ENCODE assay signal across 8 cellular contexts in genomic region chr12:75641031-75641780, GRCh38.
DNase-seq lines count a peak whose midpoint lies in the region; ATAC-seq lines count a peak whose summit lies in the region.

No MANE protein-coding gene starts in this region.

- peak; percentile 95 for ATAC-seq in GM19397 (IDR thresholded peaks at IDR 0.05; ENCODE audit: unreplicated experiment)
- peak; percentile 99 for ATAC-seq in HG03432 (IDR thresholded peaks at IDR 0.05; ENCODE audit: unreplicated experiment)
- ATAC-seq in T-helper 17 cell, result peak; percentile 79

- no peaks in the 10 kb centered on the region for H3K27me3 Mint-ChIP-seq in T-helper 17 cell

- H3K9me3 ChIP-seq in BLaER1, result no peaks in the 10 kb centered on the region
- no peaks in the 10 kb centered on the region for H3K9me3 ChIP-seq in T-helper 17 cell (ENCODE audit: control insufficient read depth, low read length, poor library complexity, severe bottlenecking)

- no peak overlapping the region for H3K9ac ChIP-seq in BLaER1

- H3K27me3 ChIP-seq in BLaER1, result no peaks in the 10 kb centered on the region

- H3K36me3 ChIP-seq in BLaER1, result no peaks in the 10 kb centered on the region

- peaks cover 38% of the 10 kb centered on the region for H3K4me1 ChIP-seq in BLaER1

- no peak overlapping the region for H3K4me3 Mint-ChIP-seq in T-helper 17 cell

- no peak overlapping the region for H3K4me3 ChIP-seq in BLaER1

- no peaks in the 10 kb centered on the region for H3K36me3 Mint-ChIP-seq in T-helper 17 cell (ENCODE audit: low read depth)

- DNase-seq in T-helper 17 cell (no peak), epithelial cell of prostate (ENCODE audit: low read depth, low spot score) (peak; percentile 81), NCI-H2227 treated with DMSO at 0.1 percent for 48 hours (lab: John Stamatoyannopoulos, UW) (no peak), NCI-H128 (lab: John Stamatoyannopoulos, UW; ENCODE audit: unreplicated experiment) (no peak)
- peak; percentile 7 to 38 (median 27) for DNase-seq in stimulated activated CD4-positive, alpha-beta T cell treated with anti-CD3 and anti-CD28 coated beads, TNF-alpha, amount 100 ng/mL, for 24 hours (ENCODE audit: low read depth in 3 of 3)

- H4K20me1 ChIP-seq in BLaER1, result no peaks in the 10 kb centered on the region

- peak overlapping the region; percentile 16 for H3K27ac Mint-ChIP-seq in T-helper 17 cell

- peak overlapping the region; percentile 67 for H3K4me2 ChIP-seq in BLaER1

- H3K27ac ChIP-seq in BLaER1, result peak overlapping the region; percentile 63; the same call in 1 of the 2 replicates
- H3K27ac ChIP-seq in epithelial cell of prostate, result peak overlapping the region; percentile 92

- peaks cover 12% of the 10 kb centered on the region for H3K4me1 Mint-ChIP-seq in T-helper 17 cell

Comparison
In these comparisons a context has a peak if more than half of its experiments do, and no peak if none do; other contexts are left out.
1. DNase-seq: peak in epithelial cell of prostate (single experiment) and stimulated activated CD4-positive, alpha-beta T cell treated with anti-CD3 and anti-CD28 coated beads, TNF-alpha, amount 100 ng/mL, for 24 hours (3 of 3); none in T-helper 17 cell (0 of 3), NCI-H2227 treated with DMSO at 0.1 percent for 48 hours (single experiment) and NCI-H128 (single experiment).
2. Peak in every context shown above with its lines, with median percentiles within 50 percentile points of each other: ATAC-seq.